18 cellular contexts compared by ENCODE assay signal in genomic region chr4:25446611-25447010, GRCh38.
A peak's percentile ranks its signal among the peaks of the same experiment; 100 is the strongest.
DNase-seq lines count a peak whose midpoint lies in the region; ATAC-seq and TF ChIP-seq lines count a peak whose summit lies in the region.
"Had no signal": no experiment of that assay in that cellular context is flagged by ENCODE, and none has a peak within 500 bp of the region (broad histone marks: within the 10 kb centered on the region; RNA-seq: fewer than 3 reads in every experiment).

No MANE protein-coding gene starts in this region.

- H3K36me3 ChIP-seq in left lung = no peaks in the 10 kb centered on the region

- H3K4me1 ChIP-seq in left lung = no peaks in the 10 kb centered on the region

- H3K27ac ChIP-seq in left lung = peak overlapping the region; percentile 33 to 77

- intact Hi-C loops in left lung (cut with DNase I) = no loop called here

- TF ChIP-seq CTCF in left lung (IDR thresholded peaks at IDR 0.05) = no peak

- H3K4me3 ChIP-seq in left lung = no peak overlapping the region
- H3K4me3 ChIP-seq: GM12878 had no signal

- DNase-seq in NCI-H1417 (lab: John Stamatoyannopoulos, UW) (peak in 2 of 3 experiments; percentile 17 to 93), NCI-H1417 treated with DMSO at 0.1 percent for 48 hours (lab: John Stamatoyannopoulos, UW) (no peak), NCI-H345 (lab: John Stamatoyannopoulos, UW) (peak; percentile 84), left lung (peak in 1 of 2 donors; percentile 65), A172 (ENCODE audit: low spot score) (no peak), amygdala (lab: John Stamatoyannopoulos, UW) (no peak)
- DNase-seq: 8988T; Calu3; CD4-positive, alpha-beta memory T cell; GDM1; KBM-7; NCI-H2081; NCI-H446; NCI-H82 had no signal

- H3K9me3 ChIP-seq in left lung = no peaks in the 10 kb centered on the region

- no peaks in the 10 kb centered on the region for H3K27me3 ChIP-seq in left lung

- ATAC-seq in left lung (peak; percentile 39), HG03521 (IDR thresholded peaks at IDR 0.05; ENCODE audit: unreplicated experiment) (no peak), HG02938 (IDR thresholded peaks at IDR 0.05; ENCODE audit: unreplicated experiment) (no peak)
- ATAC-seq: GM12878, Panc1 had no signal

Comparison
In these comparisons a context has a peak if more than half of its experiments do, and no peak if none do; other contexts are left out.
1. DNase-seq: peak in NCI-H1417 (2 of 3) and NCI-H345 (single experiment); none in NCI-H1417 treated with DMSO at 0.1 percent for 48 hours (single experiment), A172 (single experiment) and amygdala (0 of 56).